In the genomic region with DNA sequence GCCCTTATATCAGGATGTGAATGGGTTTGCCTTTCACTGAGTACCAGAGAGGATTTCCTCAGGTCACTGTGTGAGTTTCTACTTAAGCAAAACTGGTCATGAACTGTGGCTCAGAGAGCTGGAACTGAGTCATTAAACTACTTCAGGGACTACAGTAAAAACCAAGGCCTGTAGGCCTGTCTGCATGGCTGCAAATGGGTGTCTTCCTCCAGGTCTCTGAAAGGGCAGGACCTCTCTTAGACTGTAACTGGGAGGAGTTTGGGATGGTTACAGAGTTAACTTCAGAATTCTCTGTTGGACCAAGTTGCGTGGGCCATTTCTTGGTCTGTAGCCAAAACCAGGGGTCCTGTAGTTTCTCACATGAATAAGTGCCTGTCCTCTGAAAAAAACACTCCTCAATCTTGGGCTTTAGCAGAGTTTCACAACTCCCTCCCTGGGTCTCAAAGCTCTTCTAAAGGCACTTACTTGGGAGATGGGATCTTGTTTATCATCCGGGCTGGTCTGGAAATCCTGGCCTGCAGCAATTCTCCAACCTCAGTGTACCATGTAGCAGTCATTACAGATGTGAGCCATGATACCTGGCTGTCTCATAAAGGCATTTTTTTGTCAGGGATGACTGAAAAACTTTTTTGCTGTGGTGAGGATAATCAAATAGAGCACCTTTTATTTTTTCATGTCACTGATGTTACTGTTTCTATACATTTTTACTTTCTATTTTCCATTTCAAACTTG, we compare ENCODE assay signal across 1 cellular context.
TF ChIP-seq lines count a peak whose summit lies in the region.

No MANE protein-coding gene starts in this region.

TF ChIP-seq in IMR-90, 13 proteins besides CTCF, POLR2A, EP300 and RAD21:
- TF ChIP-seq, protein P1, sequence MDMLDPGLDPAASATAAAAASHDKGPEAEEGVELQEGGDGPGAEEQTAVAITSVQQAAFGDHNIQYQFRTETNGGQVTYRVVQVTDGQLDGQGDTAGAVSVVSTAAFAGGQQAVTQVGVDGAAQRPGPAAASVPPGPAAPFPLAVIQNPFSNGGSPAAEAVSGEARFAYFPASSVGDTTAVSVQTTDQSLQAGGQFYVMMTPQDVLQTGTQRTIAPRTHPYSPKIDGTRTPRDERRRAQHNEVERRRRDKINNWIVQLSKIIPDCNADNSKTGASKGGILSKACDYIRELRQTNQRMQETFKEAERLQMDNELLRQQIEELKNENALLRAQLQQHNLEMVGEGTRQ (IDR thresholded peaks at IDR 0.05; ENCODE audit: low read depth, low read length) = no peak
- TF ChIP-seq BHLHE40 (IDR thresholded peaks at IDR 0.05; ENCODE audit: low read depth, low read length) = no peak
